Comparison of ENCODE assay signal across 8 cellular contexts in the genomic region with DNA sequence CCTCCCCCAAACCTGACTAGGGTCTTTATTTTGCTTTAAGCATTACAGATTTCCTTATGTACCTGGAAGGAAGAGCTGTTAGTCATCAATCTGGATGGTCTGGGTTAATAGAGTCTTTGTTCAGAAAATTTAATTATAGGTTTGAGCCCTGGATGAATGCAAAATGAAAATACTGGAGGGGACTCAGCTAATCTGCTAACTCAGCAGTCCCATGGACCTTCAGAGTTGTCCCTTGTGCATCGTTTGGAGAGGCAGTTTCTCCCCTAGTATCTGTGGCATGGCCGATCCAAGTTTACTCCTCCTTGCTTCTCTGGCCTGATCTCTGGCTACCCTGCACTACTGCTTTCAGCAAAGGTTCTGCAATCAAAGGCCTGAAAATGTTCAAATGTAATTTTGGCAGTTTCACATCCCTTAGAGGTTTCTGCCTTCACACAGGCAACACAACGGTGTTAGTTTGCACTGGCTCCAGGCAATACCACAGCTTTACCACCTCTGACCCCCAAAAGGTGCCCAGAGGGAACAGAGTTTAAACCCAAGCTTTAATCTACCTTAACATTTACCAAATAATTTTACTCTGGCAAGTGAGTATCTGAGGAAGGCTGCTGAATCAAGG.
DNase-seq lines count a peak whose midpoint lies in the region; ATAC-seq and TF ChIP-seq lines count a peak whose summit lies in the region.

No MANE protein-coding gene starts in this region.

- H3K27ac ChIP-seq in Peyer's patch (peak overlapping the region; percentile 14 to 57 (median 24)), spleen (peak overlapping the region in 5 of 8 donors; percentile 28 to 70 (median 48)), left lung (no peak overlapping the region), hepatocyte (no peak overlapping the region)

- intact Hi-C loops in spleen (cut with DNase I; ENCODE audit: low total_unique reads) (no loop called here), left lung (cut with DNase I) (no loop called here)

- H3K9me3 ChIP-seq in Peyer's patch (no peaks in the 10 kb centered on the region), spleen (no peaks in the 10 kb centered on the region), left lung (no peaks in the 10 kb centered on the region), hepatocyte (ENCODE audit: low read depth) (no peaks in the 10 kb centered on the region)

- no peak overlapping the region for H2AFZ ChIP-seq in hepatocyte

- WGBS in spleen, 5 donors = 42 to 70% (median 58%) methylated on average over 3 of the region's 3 CpGs
- 74% methylated on average over 3 of the region's 3 CpGs for WGBS in hepatocyte (ENCODE audit: low lambda C conversion rate, missing lambda C conversion rate)

- H3K9me2 ChIP-seq in hepatocyte (replicated peaks; ENCODE audit: insufficient read depth) = no peaks in the 10 kb centered on the region

- ATAC-seq in HG02981 (IDR thresholded peaks at IDR 0.05; ENCODE audit: unreplicated experiment) = peak; percentile 77
- no peak for ATAC-seq in left lung

- H3K27me3 ChIP-seq in Peyer's patch (no peaks in the 10 kb centered on the region), spleen (replicated peaks in 1 of 7) (no peaks in the 10 kb centered on the region), left lung (no peaks in the 10 kb centered on the region), hepatocyte (no peaks in the 10 kb centered on the region)

- no peak overlapping the region for H3K4me2 ChIP-seq in hepatocyte

- H4K20me1 ChIP-seq in hepatocyte (ENCODE audit: insufficient read depth, poor library complexity, severe bottlenecking) = no peaks in the 10 kb centered on the region

- DNase-seq in GM19240 (ENCODE audit: insufficient read length, low spot score) = peak; percentile 28
- no peak for DNase-seq in Peyer's patch
- DNase-seq in spleen = no peak
- DNase-seq in activated CD4-positive, alpha-beta T cell treated with anti-CD3 and anti-CD28 coated beads for 1 hour = no peak
- DNase-seq in left lung = no peak
- no peak for DNase-seq in NCI-H2081 (lab: John Stamatoyannopoulos, UW)
- DNase-seq in hepatocyte (ENCODE audit: low spot score) = no peak

- no peaks in the 10 kb centered on the region for H3K79me2 ChIP-seq in hepatocyte

- peaks cover 0 to 21% (median under 1%) of the 10 kb centered on the region in 4 donors for H3K4me1 ChIP-seq in Peyer's patch
- H3K4me1 ChIP-seq in spleen = peaks cover 0 to 63% (median 37%) of the 10 kb centered on the region in 6 donors
- H3K4me1 ChIP-seq in left lung = peaks cover 32 to 51% of the 10 kb centered on the region in 2 donors
- H3K4me1 ChIP-seq in hepatocyte (ENCODE audit: insufficient read depth) = peaks cover 29% of the 10 kb centered on the region

- TF ChIP-seq POLR2A in Peyer's patch (IDR thresholded peaks at IDR 0.05) (no peak), spleen (IDR thresholded peaks at IDR 0.05) (no peak)

- TF ChIP-seq CTCF in Peyer's patch (IDR thresholded peaks at IDR 0.05) = no peak
- TF ChIP-seq CTCF in spleen (IDR thresholded peaks at IDR 0.05 in 8 of 11, conservative IDR thresholded peaks at IDR 0.05 in 3 of 11) = no peak
- no peak for TF ChIP-seq CTCF in left lung (IDR thresholded peaks at IDR 0.05)
- no peak for TF ChIP-seq CTCF in hepatocyte (IDR thresholded peaks at IDR 0.05; ENCODE audit: poor library complexity)

- H3K4me3 ChIP-seq in Peyer's patch = no peak overlapping the region
- H3K4me3 ChIP-seq in spleen = no peak overlapping the region
- H3K4me3 ChIP-seq in left lung = no peak overlapping the region
- H3K4me3 ChIP-seq in hepatocyte = no peak overlapping the region

- H3K36me3 ChIP-seq in Peyer's patch = no peaks in the 10 kb centered on the region
- no peaks in the 10 kb centered on the region for H3K36me3 ChIP-seq in spleen
- H3K36me3 ChIP-seq in left lung = no peaks in the 10 kb centered on the region
- H3K36me3 ChIP-seq in hepatocyte (replicated peaks; ENCODE audit: insufficient read depth, low read depth) = no peaks in the 10 kb centered on the region

Comparison
In these comparisons a context has a peak if more than half of its experiments do, and no peak if none do; other contexts are left out.
1. H3K27ac ChIP-seq: peak in Peyer's patch (4 of 4) and spleen (5 of 8); none in left lung (0 of 2) and hepatocyte (single experiment).